ENCODE assay signal across 11 cellular contexts in genomic region chr10:104273899-104274575, GRCh38. TPM values are rescaled to one million over a fixed set of nuclear protein-coding genes. Genes with fewer than 3 reads are reported as not detected.
DNase-seq lines count a peak whose midpoint lies in the region; ATAC-seq and TF ChIP-seq lines count a peak whose summit lies in the region.
"Had no signal": no experiment of that assay in that cellular context is flagged by ENCODE, and none has a peak within 500 bp of the region (broad histone marks: within the 10 kb centered on the region; RNA-seq: fewer than 3 reads in every experiment).

No MANE protein-coding gene starts in this region.

- no peak for TF ChIP-seq CTCF in body of pancreas (IDR thresholded peaks at IDR 0.05)

- H3K4me3 ChIP-seq in ACC112 (ENCODE audit: low read depth, low read length) (peak overlapping the region; percentile 79), HUES64 (ENCODE audit: low read length) (0 out of 2 replicates have a peak overlapping the region, but pooled peaks have one; percentile 58), body of pancreas (no peak overlapping the region)
- H3K4me3 ChIP-seq: cardiac muscle cell had no signal

- H3K36me3 ChIP-seq in ACC112 (ENCODE audit: insufficient read depth, low read length) (peaks cover 7% of the 10 kb centered on the region; the same call in 1 of the 2 replicates), HUES64 (ENCODE audit: insufficient read depth, low read length) (no peaks in the 10 kb centered on the region), body of pancreas (replicated peaks in 1 of 2; ENCODE audit: insufficient read depth in 1 of 2, low read depth in 2 of 2) (no peaks in the 10 kb centered on the region)
- H3K36me3 ChIP-seq: cardiac muscle cell had no signal

- H3K4me1 ChIP-seq in ACC112 (ENCODE audit: control insufficient read depth, insufficient read depth, low read length, unreplicated experiment) (peaks cover 21% of the 10 kb centered on the region), HUES64 (ENCODE audit: insufficient read depth, low read length) (peaks cover 6% of the 10 kb centered on the region; the same call in 1 of the 2 replicates), body of pancreas (peaks cover 27% of the 10 kb centered on the region)

- ATAC-seq in body of pancreas (no peak), HG02642 (IDR thresholded peaks at IDR 0.05; ENCODE audit: poor library complexity, unreplicated experiment) (no peak)

- no peaks in the 10 kb centered on the region for H3K27me3 ChIP-seq in ACC112 (ENCODE audit: insufficient read depth, low read length)
- H3K27me3 ChIP-seq in HUES64 (ENCODE audit: insufficient read depth, low read length), result peaks cover 12% of the 10 kb centered on the region; the same call in 1 of the 2 replicates
- no peaks in the 10 kb centered on the region for H3K27me3 ChIP-seq in body of pancreas
- H3K27me3 ChIP-seq: cardiac muscle cell had no signal

- no peak for TF ChIP-seq POLR2A in body of pancreas (IDR thresholded peaks at IDR 0.05)

- no peaks in the 10 kb centered on the region for H3K9me3 ChIP-seq in HUES64 (ENCODE audit: insufficient read depth, low read depth, low read length)
- H3K9me3 ChIP-seq in body of pancreas, result no peaks in the 10 kb centered on the region

- intact Hi-C loops in body of pancreas (cut with DNase I), result no loop called here

- no peak overlapping the region for H2AFZ ChIP-seq in ACC112 (ENCODE audit: low read length, unreplicated experiment)

- WGBS in HUES64, result 92% methylated on average over 4 of the region's 4 CpGs
- 41 to 52% methylated on average over 4 of the region's 4 CpGs for WGBS in body of pancreas, 2 donors

- H3K9ac ChIP-seq in HUES64 (ENCODE audit: low read depth, low read length), result no peak overlapping the region

- no peaks in the 10 kb centered on the region for H3K79me2 ChIP-seq in ACC112 (ENCODE audit: control insufficient read depth, insufficient read depth, low read length, unreplicated experiment)

- no peak for DNase-seq in body of pancreas
- peak; percentile 78 for DNase-seq in iris pigment epithelial cell (ENCODE audit: low read depth)
- DNase-seq in NCI-H526 (lab: John Stamatoyannopoulos, UW), result no peak
- DNase-seq in NCI-H146 (lab: John Stamatoyannopoulos, UW), result no peak
- DNase-seq in NCI-H2107 (lab: John Stamatoyannopoulos, UW), result no peak
- DNase-seq: DMS79, NCI-H2171 had no signal

- peak overlapping the region; percentile 72 for H3K27ac ChIP-seq in ACC112 (ENCODE audit: low read depth, low read length)
- no peak overlapping the region for H3K27ac ChIP-seq in HUES64 (ENCODE audit: low read depth, low read length)
- H3K27ac ChIP-seq in body of pancreas, result peak overlapping the region in 3 of 4 donors; percentile 59 to 68 (median 61)
- H3K27ac ChIP-seq: cardiac muscle cell had no signal

RNA-seq across cellular contexts. Expression of gene GSTO2, which starts 5.1 kb away (rescaled TPM):
- 3.7 TPM for polyA plus RNA-seq in HUES64 (2013, experiment 1 of 2)
- 6.6 TPM for polyA plus RNA-seq in HUES64 (2013, experiment 2 of 2)
- 10 to 100 TPM in 1 of 2 donors, 1 to 10 TPM in 1; 9.6 to 26.5 TPM for total RNA-seq in body of pancreas

RNA-seq across cellular contexts. Expression of gene GSTO1, which starts 19.3 kb away (rescaled TPM):
- polyA plus RNA-seq in HUES64 (2013, experiment 1 of 2), result 111 TPM
- polyA plus RNA-seq in HUES64 (2013, experiment 2 of 2), result 122 TPM
- 10 to 100 TPM; 16.8 to 65.9 TPM for total RNA-seq in body of pancreas

RNA-seq across cellular contexts. Expression of gene CFAP43, which starts 41.9 kb away (rescaled TPM):
- 0.35 TPM for polyA plus RNA-seq in HUES64 (2013, experiment 1 of 2)
- polyA plus RNA-seq in HUES64 (2013, experiment 2 of 2), result 0.44 TPM
- 1 to 10 TPM; 2.3 to 4.0 TPM for total RNA-seq in body of pancreas

Comparison
In these comparisons a context has a peak if more than half of its experiments do, and no peak if none do; other contexts are left out.
1. H3K4me3 ChIP-seq: peak in ACC112 (single experiment) and HUES64 (single experiment); none in body of pancreas (0 of 2).